6 cellular contexts compared by ENCODE assay signal in genomic region chr12:53495903-53496751, GRCh38. TPM values are rescaled to one million over a fixed set of nuclear protein-coding genes. Genes with fewer than 3 reads are reported as not detected.
DNase-seq lines count a peak whose midpoint lies in the region; ATAC-seq, FAIRE-seq and TF ChIP-seq lines count a peak whose summit lies in the region.

No MANE protein-coding gene starts in this region.

- in situ Hi-C loops in K562 (cut with MboI), result no loop called here

- DNase-seq in GM04504 (ENCODE audit: low read depth), result peak; percentile 48
- peak; percentile 56 to 84 (median 65) for DNase-seq in K562 (ENCODE audit: extremely low read depth in 1 of 4, low spot score in 3 of 4)
- peak; percentile 83 for DNase-seq in neural progenitor cell (ENCODE audit: low spot score)
- no peak for DNase-seq in NCI-H187 treated with DMSO at 0.1 percent for 48 hours (lab: John Stamatoyannopoulos, UW)
- no peak for DNase-seq in HK-2 (ENCODE audit: unreplicated experiment)

- TF ChIP-seq CTCF in K562 (IDR thresholded peaks at IDR 0.05 in 2 of 3, conservative IDR thresholded peaks at IDR 0.05 in 1 of 3; ENCODE audit: insufficient read depth in 2 of 3, low read depth in 1 of 3, low read length in 3 of 3) (no peak), neural progenitor cell (IDR thresholded peaks at IDR 0.05) (no peak)

- POLR2A ChIA-PET in K562 (lab: Yijun Ruan, JAX), result interaction anchor here (0.6 to 1.2 kb wide), 4 partner anchors 8 to 41 kb away, joined by 3 to 7 read pairs (median 4); no protein-coding TSS in a partner anchor

- peak overlapping the region; percentile 41 for H2AFZ ChIP-seq in K562 (ENCODE audit: low read depth, low read length)
- no peak overlapping the region for H2AFZ ChIP-seq in neural progenitor cell (replicated peaks)

- CTCF ChIA-PET in K562 (lab: Yijun Ruan, JAX; ENCODE audit: low intra/inter-chr PET ratio), result no interaction called here

- TF ChIP-seq EP300 in K562 (IDR thresholded peaks at IDR 0.05; ENCODE audit: low read length), result no peak

- H3K4me1 Mint-ChIP-seq in neural progenitor cell, result peaks cover 67% of the 10 kb centered on the region

- 17% methylated on average over 5 of the region's 5 CpGs for WGBS in K562 (ENCODE audit: insufficient coverage, low coverage, missing lambda C conversion rate)

- no peaks in the 10 kb centered on the region for H3K9me1 ChIP-seq in K562 (ENCODE audit: control insufficient read depth, insufficient read depth, low read length)

- H3K27me3 Mint-ChIP-seq in neural progenitor cell (ENCODE audit: insufficient read depth, low read depth), result peaks cover 12% of the 10 kb centered on the region

- H3K9me3 ChIP-seq in K562 (replicated peaks; ENCODE audit: control insufficient read depth, insufficient read depth, low read depth, low read length) (no peaks in the 10 kb centered on the region), neural progenitor cell (ENCODE audit: low read depth) (no peaks in the 10 kb centered on the region)

- H3K4me3 Mint-ChIP-seq in neural progenitor cell, result peak overlapping the region; percentile 57

- H3K27ac Mint-ChIP-seq in neural progenitor cell, result peak overlapping the region; percentile 87

- peaks cover 40 to 54% of the 10 kb centered on the region in 2 experiments; a peak in 4 of 5 replicates for H3K4me1 ChIP-seq in K562 (replicated peaks in 1 of 2; ENCODE audit: control insufficient read depth in 2 of 2, insufficient read depth in 2 of 2, low read length in 2 of 2)
- peaks cover 63% of the 10 kb centered on the region for H3K4me1 ChIP-seq in neural progenitor cell

- no peak overlapping the region for H3K4me3 ChIP-seq in K562
- peak overlapping the region; percentile 12 for H3K4me3 ChIP-seq in neural progenitor cell

- ATAC-seq in K562 (peak; percentile 11; the same call in 2 of the 3 replicates), HG03045 (IDR thresholded peaks at IDR 0.05; ENCODE audit: unreplicated experiment) (no peak)

- H4K20me1 ChIP-seq in K562 (replicated peaks; ENCODE audit: control insufficient read depth, insufficient read depth, low read length) (no peaks in the 10 kb centered on the region), neural progenitor cell (ENCODE audit: low read depth) (peaks cover 3% of the 10 kb centered on the region)

- H3K9me3 Mint-ChIP-seq in neural progenitor cell, result no peaks in the 10 kb centered on the region

- TF ChIP-seq RAD21 in K562 (CRISPR knock-in tag; conservative IDR thresholded peaks at IDR 0.05 in 1 of 2, IDR thresholded peaks at IDR 0.05 in 1 of 2), result no peak

- TF ChIP-seq POLR2A in K562 (conservative IDR thresholded peaks at IDR 0.05), result no peak

- H3K79me2 ChIP-seq in K562 (ENCODE audit: control insufficient read depth, insufficient read depth, low read length), result peaks cover 7% of the 10 kb centered on the region; the same call in 1 of the 3 replicates
- H3K79me2 ChIP-seq in neural progenitor cell (ENCODE audit: low read depth), result peaks cover 67% of the 10 kb centered on the region

- peak; percentile 76 for FAIRE-seq in K562 (lab: Jason Lieb, UNC)

- peaks cover 3% of the 10 kb centered on the region for H3K36me3 Mint-ChIP-seq in neural progenitor cell

- no peaks in the 10 kb centered on the region for H3K27me3 ChIP-seq in K562 (ENCODE audit: control insufficient read depth in 2 of 2, insufficient read depth in 2 of 2, low read length in 2 of 2)
- no peaks in the 10 kb centered on the region for H3K27me3 ChIP-seq in neural progenitor cell

- H3F3A ChIP-seq in neural progenitor cell (ENCODE audit: low read depth), result peaks cover 76% of the 10 kb centered on the region

- H3K9ac ChIP-seq in K562 (ENCODE audit: insufficient read depth in 1 of 2, low read depth in 2 of 2, low read length in 2 of 2) (peak overlapping the region in 1 of 2 experiments; percentile 72; a peak in 1 of 4 replicates), neural progenitor cell (no peak overlapping the region)

- intact Hi-C loops in K562 (cut with micrococcal nuclease), result no loop called here

- no TSS peak for BruUV-seq in K562 (replicated peaks; lab: Mats Ljungman, UMichigan)

- H3K36me3 ChIP-seq in K562 (ENCODE audit: control insufficient read depth, insufficient read depth, low read length) (no peaks in the 10 kb centered on the region), neural progenitor cell (no peaks in the 10 kb centered on the region)

- H3K4me2 ChIP-seq in K562 (ENCODE audit: insufficient read depth, low read length) (peak overlapping the region; percentile 36; the same call in 1 of the 2 replicates), neural progenitor cell (peak overlapping the region; percentile 72)

- H3K27ac ChIP-seq in K562 (ENCODE audit: extremely low read depth, low read depth, low read length) (no peak overlapping the region), neural progenitor cell (peak overlapping the region; percentile 78)

RNA-seq across cellular contexts. Expression of gene MAP3K12, which starts 3.1 kb away (rescaled TPM):
- total RNA-seq in K562 (2011; cell fraction: chromatin; rRNA removed; ENCODE audit: low replicate concordance), result 10.8 and 23.0 TPM in 2 replicates
- total RNA-seq in K562 (2011; cell fraction: nucleolus; rRNA removed), result 12.2 and 17.2 TPM in 2 replicates
- 9.6 and 12.4 TPM in 2 replicates for total RNA-seq in K562 (2011; cell fraction: nucleoplasm; rRNA removed)
- 1.1 and 1.3 TPM in 2 replicates for total RNA-seq in K562 (2014; rRNA removed)
- 0.93 and 1.1 TPM in 2 replicates for total RNA-seq in K562 (2014; rRNA removed; fragmentation: Illumina TruSeq; extraction: Trizol)
- 1.6 and 1.9 TPM in 2 replicates for total RNA-seq in K562 (2015; rRNA removed; fragmentation: Illumina TruSeq; extraction: Trizol)
- total RNA-seq in K562 (2021), result 2.1 and 2.6 TPM in 2 replicates
- polyA plus RNA-seq in K562 (2011; rRNA removed), result 1.7 and 2.2 TPM in 2 replicates
- polyA plus RNA-seq in K562 (2011; cell fraction: cytosol; rRNA removed), result 1.7 and 3.8 TPM in 2 replicates
- 15.6 and 23.0 TPM in 2 replicates for polyA plus RNA-seq in K562 (2011; cell fraction: nucleus; rRNA removed)
- polyA plus RNA-seq in K562 (2012), result 4.6 and 6.4 TPM in 2 replicates
- 1.3 and 1.8 TPM in 2 replicates for polyA plus RNA-seq in K562 (2014; fragmentation: Illumina TruSeq; extraction: Trizol)
- polyA plus RNA-seq in K562 (2014; fragmentation: Nextera tagmentation; extraction: Ambion mirVana), result under 1 TPM; 0.10 to 0.46 TPM
- 1.1 and 2.4 TPM in 2 replicates for polyA plus RNA-seq in K562 (2014; rRNA removed)
- 1.8 and 2.8 TPM in 2 replicates for polyA minus RNA-seq in K562 (2011; rRNA and poly(A)+ RNA removed)
- 1.4 and 1.5 TPM in 2 replicates for polyA minus RNA-seq in K562 (2011; cell fraction: cytosol; rRNA and poly(A)+ RNA removed)
- polyA minus RNA-seq in K562 (2011; cell fraction: nucleus; rRNA and poly(A)+ RNA removed), result 3.4 TPM in 2 replicates
- 17.2 and 24.5 TPM in 2 replicates for total RNA-seq in neural progenitor cell (ENCODE audit: low replicate concordance)

RNA-seq across cellular contexts. Expression of gene TARBP2, which starts 5.0 kb away (rescaled TPM):
- total RNA-seq in K562 (2011; cell fraction: chromatin; rRNA removed; ENCODE audit: low replicate concordance), result 87.5 and 179 TPM in 2 replicates
- total RNA-seq in K562 (2011; cell fraction: nucleolus; rRNA removed), result 124 and 126 TPM in 2 replicates
- total RNA-seq in K562 (2011; cell fraction: nucleoplasm; rRNA removed), result 113 and 115 TPM in 2 replicates
- 63.1 and 75.7 TPM in 2 replicates for total RNA-seq in K562 (2014; rRNA removed)
- total RNA-seq in K562 (2014; rRNA removed; fragmentation: Illumina TruSeq; extraction: Trizol), result 21.0 and 25.2 TPM in 2 replicates
- total RNA-seq in K562 (2015; rRNA removed; fragmentation: Illumina TruSeq; extraction: Trizol), result 54.6 and 56.5 TPM in 2 replicates
- 55.4 and 59.2 TPM in 2 replicates for total RNA-seq in K562 (2021)
- 40.4 and 55.0 TPM in 2 replicates for polyA plus RNA-seq in K562 (2011; rRNA removed)
- polyA plus RNA-seq in K562 (2011; cell fraction: cytosol; rRNA removed), result 69.6 and 99.9 TPM in 2 replicates
- 222 and 277 TPM in 2 replicates for polyA plus RNA-seq in K562 (2011; cell fraction: nucleus; rRNA removed)
- polyA plus RNA-seq in K562 (2012), result 56.1 and 59.4 TPM in 2 replicates
- 44.6 and 51.6 TPM in 2 replicates for polyA plus RNA-seq in K562 (2014; fragmentation: Illumina TruSeq; extraction: Trizol)
- 10 to 100 TPM in 1 of 2 experiments, 1 to 10 TPM in 1; 5.6 to 16.6 TPM for polyA plus RNA-seq in K562 (2014; fragmentation: Nextera tagmentation; extraction: Ambion mirVana)
- polyA plus RNA-seq in K562 (2014; rRNA removed), result 68.7 and 69.0 TPM in 2 replicates
- 20.1 and 22.4 TPM in 2 replicates for polyA minus RNA-seq in K562 (2011; rRNA and poly(A)+ RNA removed)
- polyA minus RNA-seq in K562 (2011; cell fraction: cytosol; rRNA and poly(A)+ RNA removed), result 17.8 and 20.6 TPM in 2 replicates
- 45.2 and 71.4 TPM in 2 replicates for polyA minus RNA-seq in K562 (2011; cell fraction: nucleus; rRNA and poly(A)+ RNA removed)
- 32.4 and 72.4 TPM in 2 replicates for total RNA-seq in neural progenitor cell (ENCODE audit: low replicate concordance)

RNA-seq across cellular contexts. Expression of gene NPFF, which starts 11.2 kb away (rescaled TPM):
- total RNA-seq in K562 (2011; cell fraction: chromatin; rRNA removed; ENCODE audit: low replicate concordance), result not detected in 2 replicates
- total RNA-seq in K562 (2011; cell fraction: nucleolus; rRNA removed), result not detected in 2 replicates
- not detected in 2 replicates for total RNA-seq in K562 (2011; cell fraction: nucleoplasm; rRNA removed)
- total RNA-seq in K562 (2014; rRNA removed) (not detected in 2 replicates), K562 (2014; rRNA removed; fragmentation: Illumina TruSeq; extraction: Trizol) (not detected in 2 replicates), K562 (2015; rRNA removed; fragmentation: Illumina TruSeq; extraction: Trizol) (not detected in 2 replicates), K562 (2021) (not detected in 2 replicates), neural progenitor cell (ENCODE audit: low replicate concordance) (not detected in 2 replicates)
- polyA plus RNA-seq in K562 (2011; rRNA removed) (not detected in 2 replicates), K562 (2014; fragmentation: Illumina TruSeq; extraction: Trizol) (0.55 TPM in 1 of 2 replicates, not detected in the other), K562 (2014; fragmentation: Nextera tagmentation; extraction: Ambion mirVana) (under 1 TPM in 1 of 2 experiments, not detected in 1; 0.15 TPM), K562 (2014; rRNA removed) (1.2 TPM in 1 of 2 replicates, not detected in the other)
- 0.28 TPM in 1 of 2 replicates, not detected in the other for polyA plus RNA-seq in K562 (2011; cell fraction: cytosol; rRNA removed)
- polyA plus RNA-seq in K562 (2011; cell fraction: nucleus; rRNA removed), result not detected in 2 replicates
- polyA plus RNA-seq in K562 (2012), result 0.55 TPM in 1 of 2 replicates, not detected in the other
- polyA minus RNA-seq in K562 (2011; rRNA and poly(A)+ RNA removed), result not detected in 2 replicates
- not detected in 2 replicates for polyA minus RNA-seq in K562 (2011; cell fraction: cytosol; rRNA and poly(A)+ RNA removed)
- polyA minus RNA-seq in K562 (2011; cell fraction: nucleus; rRNA and poly(A)+ RNA removed), result not detected in 2 replicates

RNA-seq across cellular contexts. Expression of gene PCBP2, which starts 44.2 kb away (rescaled TPM):
- total RNA-seq in K562 (2011; cell fraction: chromatin; rRNA removed; ENCODE audit: low replicate concordance), result 880 and 1,252 TPM in 2 replicates
- 429 and 447 TPM in 2 replicates for total RNA-seq in K562 (2011; cell fraction: nucleolus; rRNA removed)
- 778 and 1,039 TPM in 2 replicates for total RNA-seq in K562 (2011; cell fraction: nucleoplasm; rRNA removed)
- total RNA-seq in K562 (2014; rRNA removed), result 130 and 137 TPM in 2 replicates
- total RNA-seq in K562 (2014; rRNA removed; fragmentation: Illumina TruSeq; extraction: Trizol), result 190 and 191 TPM in 2 replicates
- total RNA-seq in K562 (2015; rRNA removed; fragmentation: Illumina TruSeq; extraction: Trizol), result 181 and 194 TPM in 2 replicates
- total RNA-seq in K562 (2021), result 748 and 810 TPM in 2 replicates
- 340 and 350 TPM in 2 replicates for polyA plus RNA-seq in K562 (2011; rRNA removed)
- polyA plus RNA-seq in K562 (2011; cell fraction: cytosol; rRNA removed), result 351 and 484 TPM in 2 replicates
- polyA plus RNA-seq in K562 (2011; cell fraction: nucleus; rRNA removed), result 548 and 674 TPM in 2 replicates
- 804 and 1,240 TPM in 2 replicates for polyA plus RNA-seq in K562 (2012)
- polyA plus RNA-seq in K562 (2014; fragmentation: Illumina TruSeq; extraction: Trizol), result 802 and 831 TPM in 2 replicates
- 100 to 1,000 TPM; 254 to 328 TPM for polyA plus RNA-seq in K562 (2014; fragmentation: Nextera tagmentation; extraction: Ambion mirVana)
- polyA plus RNA-seq in K562 (2014; rRNA removed), result 356 and 362 TPM in 2 replicates
- polyA minus RNA-seq in K562 (2011; rRNA and poly(A)+ RNA removed), result 583 and 666 TPM in 2 replicates
- polyA minus RNA-seq in K562 (2011; cell fraction: cytosol; rRNA and poly(A)+ RNA removed), result 634 and 719 TPM in 2 replicates
- polyA minus RNA-seq in K562 (2011; cell fraction: nucleus; rRNA and poly(A)+ RNA removed), result 190 and 332 TPM in 2 replicates
- total RNA-seq in neural progenitor cell (ENCODE audit: low replicate concordance), result 403 and 435 TPM in 2 replicates

RNA-seq across cellular contexts. Expression of gene PRR13, which starts 54.6 kb away (rescaled TPM):
- 126 and 173 TPM in 2 replicates for total RNA-seq in K562 (2011; cell fraction: chromatin; rRNA removed; ENCODE audit: low replicate concordance)
- total RNA-seq in K562 (2011; cell fraction: nucleolus; rRNA removed), result 112 and 130 TPM in 2 replicates
- total RNA-seq in K562 (2011; cell fraction: nucleoplasm; rRNA removed), result 168 and 231 TPM in 2 replicates
- total RNA-seq in K562 (2014; rRNA removed) (117 and 153 TPM in 2 replicates), K562 (2014; rRNA removed; fragmentation: Illumina TruSeq; extraction: Trizol) (202 and 204 TPM in 2 replicates), K562 (2015; rRNA removed; fragmentation: Illumina TruSeq; extraction: Trizol) (226 and 244 TPM in 2 replicates), K562 (2021) (329 and 341 TPM in 2 replicates), neural progenitor cell (ENCODE audit: low replicate concordance) (52.2 and 67.2 TPM in 2 replicates)
- polyA plus RNA-seq in K562 (2011; rRNA removed) (209 and 216 TPM in 2 replicates), K562 (2014; fragmentation: Illumina TruSeq; extraction: Trizol) (527 and 637 TPM in 2 replicates), K562 (2014; fragmentation: Nextera tagmentation; extraction: Ambion mirVana) (100 to 1,000 TPM; 570 to 835 TPM), K562 (2014; rRNA removed) (285 and 301 TPM in 2 replicates)
- polyA plus RNA-seq in K562 (2011; cell fraction: cytosol; rRNA removed), result 197 and 292 TPM in 2 replicates
- 86.9 and 121 TPM in 2 replicates for polyA plus RNA-seq in K562 (2011; cell fraction: nucleus; rRNA removed)
- 406 and 466 TPM in 2 replicates for polyA plus RNA-seq in K562 (2012)
- 115 and 148 TPM in 2 replicates for polyA minus RNA-seq in K562 (2011; rRNA and poly(A)+ RNA removed)
- polyA minus RNA-seq in K562 (2011; cell fraction: cytosol; rRNA and poly(A)+ RNA removed), result 79.5 and 100 TPM in 2 replicates
- polyA minus RNA-seq in K562 (2011; cell fraction: nucleus; rRNA and poly(A)+ RNA removed), result 31.2 and 56.0 TPM in 2 replicates

Comparison
In these comparisons a context has a peak if more than half of its experiments do, and no peak if none do; other contexts are left out.
1. DNase-seq: peak in GM04504 (single experiment), K562 (4 of 4) and neural progenitor cell (single experiment); none in NCI-H187 treated with DMSO at 0.1 percent for 48 hours (single experiment) and HK-2 (single experiment).